In genomic region chr17:58328195-58329034, GRCh38 we compare ENCODE assay signal across 8 cellular contexts. TPM values are rescaled to one million over a fixed set of nuclear protein-coding genes. Genes with fewer than 3 reads are reported as not detected.
DNase-seq lines count a peak whose midpoint lies in the region; ATAC-seq and TF ChIP-seq lines count a peak whose summit lies in the region.

Gene TSPOAP1 (minus strand): TSS chr17:58328795. CDS start chr17:58327920, 875 bp downstream.

- H3K4me3 ChIP-seq in BLaER1 treated with 17β-estradiol and CSF1 and Interleukin-3, amounts not matched to agents 10 nM and 100 nM: peak within 1 kb of the TSS; percentile 86 to 100 (median 99)
- H3K4me3 ChIP-seq in tibial artery: no peak within 1 kb of the TSS

- H3K4me1 ChIP-seq in BLaER1 treated with 17β-estradiol and CSF1 and Interleukin-3, amounts not matched to agents 10 nM and 100 nM: peaks cover 53 to 73% (median 68%) of the 10 kb centered on the region in 10 experiments
- H3K4me1 ChIP-seq in tibial artery: peaks cover 0 to 23% (median 17%) of the 10 kb centered on the region in 4 donors

- peaks cover 0 to 11% (median 7%) of the 10 kb centered on the region in 11 experiments; a peak in 10 of 22 replicates for H3K9me3 ChIP-seq in BLaER1 treated with 17β-estradiol and CSF1 and Interleukin-3, amounts not matched to agents 10 nM and 100 nM (replicated peaks in 1 of 11)
- H3K9me3 ChIP-seq in tibial artery: no peaks in the 10 kb centered on the region

- peaks cover 10% of the 10 kb centered on the region for H3K9me3 Mint-ChIP-seq in activated naive CD8-positive, alpha-beta T cell treated with anti-CD3 and anti-CD28 coated beads for 36 hours

- peak within 1 kb of the TSS; percentile 100 for H3K27ac Mint-ChIP-seq in activated naive CD8-positive, alpha-beta T cell treated with anti-CD3 and anti-CD28 coated beads for 36 hours

- H3K36me3 Mint-ChIP-seq in activated naive CD8-positive, alpha-beta T cell treated with anti-CD3 and anti-CD28 coated beads for 36 hours: peaks cover 44% of the 10 kb centered on the region

- ATAC-seq in GM21381 (IDR thresholded peaks at IDR 0.05; ENCODE audit: unreplicated experiment) (peak; percentile 17), HG03045 (IDR thresholded peaks at IDR 0.05; ENCODE audit: unreplicated experiment) (no peak)

- intact Hi-C loops in tibial artery (cut with DNase I; ENCODE audit: low total_unique reads): no loop called here

- H3K4me1 Mint-ChIP-seq in activated naive CD8-positive, alpha-beta T cell treated with anti-CD3 and anti-CD28 coated beads for 36 hours: peaks cover 56% of the 10 kb centered on the region

- H3K9ac ChIP-seq in BLaER1 treated with 17β-estradiol and CSF1 and Interleukin-3, amounts not matched to agents 10 nM and 100 nM: peak within 1 kb of the TSS; percentile 60 to 100 (median 97)

- H3K27ac ChIP-seq in BLaER1 treated with 17β-estradiol and CSF1 and Interleukin-3, amounts not matched to agents 10 nM and 100 nM: peak within 1 kb of the TSS; percentile 40 to 100 (median 99); a peak in 21 of 22 replicates
- H3K27ac ChIP-seq in tibial artery: no peak within 1 kb of the TSS

- peaks cover 48 to 89% (median 62%) of the 10 kb centered on the region in 11 experiments for H4K20me1 ChIP-seq in BLaER1 treated with 17β-estradiol and CSF1 and Interleukin-3, amounts not matched to agents 10 nM and 100 nM

- H3K4me2 ChIP-seq in BLaER1 treated with 17β-estradiol and CSF1 and Interleukin-3, amounts not matched to agents 10 nM and 100 nM: peak within 1 kb of the TSS; percentile 95 to 100 (median 98)

- TF ChIP-seq CTCF in tibial artery (IDR thresholded peaks at IDR 0.05): no peak

- H3K27me3 ChIP-seq in BLaER1 treated with 17β-estradiol and CSF1 and Interleukin-3, amounts not matched to agents 10 nM and 100 nM: peaks cover 0 to 23% (median 11%) of the 10 kb centered on the region in 11 experiments; a peak in 10 of 22 replicates
- peaks cover 0 to 48% of the 10 kb centered on the region in 2 donors for H3K27me3 ChIP-seq in tibial artery

- H3K4me3 Mint-ChIP-seq in activated naive CD8-positive, alpha-beta T cell treated with anti-CD3 and anti-CD28 coated beads for 36 hours: peak within 1 kb of the TSS; percentile 100

- peaks cover 12 to 29% (median 23%) of the 10 kb centered on the region in 11 experiments for H3K36me3 ChIP-seq in BLaER1 treated with 17β-estradiol and CSF1 and Interleukin-3, amounts not matched to agents 10 nM and 100 nM
- H3K36me3 ChIP-seq in tibial artery: no peaks in the 10 kb centered on the region

- peak; percentile 78 for DNase-seq in RPMI8226
- DNase-seq in activated naive CD8-positive, alpha-beta T cell treated with anti-CD3 and anti-CD28 coated beads for 36 hours: peak; percentile 89
- peak; percentile 56 for DNase-seq in medulla oblongata (ENCODE audit: extremely low spot score)
- DNase-seq in stimulated activated CD8-positive, alpha-beta memory T cell treated with anti-CD3 and anti-CD28 coated beads, Interleukin-4, amount 100 ng/mL, for 4 hours (ENCODE audit: low read depth in 2 of 2, low spot score in 1 of 2): peak; percentile 70 to 77
- no peak for DNase-seq in tibial artery

- H3K27me3 Mint-ChIP-seq in activated naive CD8-positive, alpha-beta T cell treated with anti-CD3 and anti-CD28 coated beads for 36 hours: peaks cover 52% of the 10 kb centered on the region

RNA-seq across cellular contexts. Expression of gene TSPOAP1, which starts in this region (rescaled TPM):
- 10 to 100 TPM; 13.7 to 15.4 TPM for total RNA-seq in activated naive CD8-positive, alpha-beta T cell treated with anti-CD3 and anti-CD28 coated beads for 36 hours

Comparison
In these comparisons a context has a peak if more than half of its experiments do, and no peak if none do; other contexts are left out.
1. H3K27ac ChIP-seq: peak in BLaER1 treated with 17β-estradiol and CSF1 and Interleukin-3, amounts not matched to agents 10 nM and 100 nM (11 of 11); none in tibial artery (0 of 2).
2. H3K4me3 ChIP-seq: peak in BLaER1 treated with 17β-estradiol and CSF1 and Interleukin-3, amounts not matched to agents 10 nM and 100 nM (10 of 10); none in tibial artery (0 of 2).
3. DNase-seq: peak in RPMI8226 (single experiment), activated naive CD8-positive, alpha-beta T cell treated with anti-CD3 and anti-CD28 coated beads for 36 hours (single experiment), medulla oblongata (single experiment) and stimulated activated CD8-positive, alpha-beta memory T cell treated with anti-CD3 and anti-CD28 coated beads, Interleukin-4, amount 100 ng/mL, for 4 hours (2 of 2); none in tibial artery (0 of 2).